ENCODE assay signal across 17 cellular contexts in genomic region chr6:134446901-134447300, GRCh38.
DNase-seq lines count a peak whose midpoint lies in the region; ATAC-seq and TF ChIP-seq lines count a peak whose summit lies in the region.
"Had no signal": no experiment of that assay in that cellular context is flagged by ENCODE, and none has a peak within 500 bp of the region (broad histone marks: within the 10 kb centered on the region; RNA-seq: fewer than 3 reads in every experiment).

No MANE protein-coding gene starts in this region.

- H3K4me2 ChIP-seq in GM23248 (ENCODE audit: unreplicated experiment) = peak overlapping the region; percentile 72
- H3K4me2 ChIP-seq in fibroblast of lung (ENCODE audit: extremely low read depth, insufficient read depth, low read length) = peak overlapping the region; percentile 13
- peak overlapping the region; percentile 48 for H3K4me2 ChIP-seq in parathyroid adenoma (ENCODE audit: low read length)

- H3K9me3 ChIP-seq in GM23248 (ENCODE audit: low read depth) (no peaks in the 10 kb centered on the region), fibroblast of lung (ENCODE audit: control insufficient read depth, insufficient read depth, low read depth, low read length) (no peaks in the 10 kb centered on the region), parathyroid adenoma (ENCODE audit: control insufficient read depth, low read length) (no peaks in the 10 kb centered on the region)
- H3K9me3 ChIP-seq: prostate gland, thoracic aorta had no signal

- ATAC-seq in HG03196 (IDR thresholded peaks at IDR 0.05; ENCODE audit: unreplicated experiment) = no peak
- no peak for ATAC-seq in left lobe of liver
- ATAC-seq: naive thymus-derived CD8-positive, alpha-beta T cell had no signal

- H3F3A ChIP-seq in GM23248 (ENCODE audit: insufficient read depth) = peaks cover 32% of the 10 kb centered on the region

- H3K36me3 ChIP-seq in GM23248 (ENCODE audit: low read depth) (no peaks in the 10 kb centered on the region), fibroblast of lung (ENCODE audit: control insufficient read depth, insufficient read depth, low read length) (no peaks in the 10 kb centered on the region), parathyroid adenoma (ENCODE audit: control insufficient read depth, insufficient read depth, low read length) (no peaks in the 10 kb centered on the region)
- H3K36me3 ChIP-seq: prostate gland, thoracic aorta had no signal

- H3K4me1 ChIP-seq in GM23248 (ENCODE audit: insufficient read depth) = peaks cover 36% of the 10 kb centered on the region
- H3K4me1 ChIP-seq in fibroblast of lung (ENCODE audit: control insufficient read depth, extremely low read depth, insufficient read depth, low read length) = peaks cover 15% of the 10 kb centered on the region
- peaks cover 32% of the 10 kb centered on the region for H3K4me1 ChIP-seq in parathyroid adenoma
- H3K4me1 ChIP-seq: prostate gland had no signal

- H3K4me3 ChIP-seq in GM23248 (peak overlapping the region; percentile 33), fibroblast of lung (replicated peaks in 1 of 4; ENCODE audit: control extremely low read depth in 1 of 4, insufficient read depth in 1 of 4, low read depth in 3 of 4, low read length in 4 of 4) (no peak overlapping the region), parathyroid adenoma (ENCODE audit: low read depth, low read length) (no peak overlapping the region)
- H3K4me3 ChIP-seq: prostate gland, thoracic aorta had no signal

- H3K9me2 ChIP-seq in GM23248 (ENCODE audit: insufficient read depth) = no peaks in the 10 kb centered on the region

- H3K9ac ChIP-seq in GM23248 (peak overlapping the region; percentile 67), fibroblast of lung (ENCODE audit: insufficient read depth, low read length) (no peak overlapping the region), parathyroid adenoma (no peak overlapping the region)

- 4 to 5% methylated on average over 3 of the region's 3 CpGs for WGBS in GM23248 (ENCODE audit: low coverage in 1 of 2, low lambda C conversion rate in 2 of 2, missing lambda C conversion rate in 2 of 2), 2 experiments

- DNase-seq in GM23248 (peak; percentile 81), fibroblast of lung (ENCODE audit: low read depth in 2 of 2) (peak; percentile 29 to 42), globus pallidus (ENCODE audit: low spot score) (no peak), left lobe of liver (ENCODE audit: low spot score) (no peak)
- DNase-seq in stimulated activated naive CD4-positive, alpha-beta T cell treated with Interleukin-2 at 50 U/mL for 16 hours (lab: John Stamatoyannopoulos, UW) = no peak
- DNase-seq: activated CD4-positive, alpha-beta T cell treated with anti-CD3 and anti-CD28 coated beads for 48 hours; activated effector memory CD4-positive, alpha-beta T cell treated with Interleukin-2 at 50 U/mL for 16 hours; cortex of kidney; naive thymus-derived CD8-positive, alpha-beta T cell; NCI-H187 treated with DMSO at 0.1 percent for 48 hours; RPMI8226; stimulated activated CD4-positive, alpha-beta T cell treated with anti-CD3 and anti-CD28 coated beads, Interleukin-4, amount 100 ng/mL, for 4 hours had no signal

- H3K27ac ChIP-seq in GM23248 = peak overlapping the region; percentile 92
- peak overlapping the region; percentile 82 for H3K27ac ChIP-seq in angular gyrus (ENCODE audit: low read depth, low read length)
- peak overlapping the region; percentile 88 for H3K27ac ChIP-seq in fibroblast of lung (ENCODE audit: insufficient read depth, low read length)
- H3K27ac ChIP-seq in parathyroid adenoma = peak overlapping the region; percentile 60
- H3K27ac ChIP-seq: prostate gland had no signal

- H2AFZ ChIP-seq in GM23248 = peak overlapping the region; percentile 11; the same call in 1 of the 2 replicates
- H2AFZ ChIP-seq in fibroblast of lung (ENCODE audit: low read length) = no peak overlapping the region
- no peak overlapping the region for H2AFZ ChIP-seq in parathyroid adenoma

- H4K20me1 ChIP-seq in GM23248 (ENCODE audit: insufficient read depth) (no peaks in the 10 kb centered on the region), fibroblast of lung (ENCODE audit: control insufficient read depth, extremely low read depth, insufficient read depth, low read length) (no peaks in the 10 kb centered on the region)

- in situ Hi-C loops in GM23248 (cut with MboI) = loop anchor here (25.0 kb wide), 1 partner anchor 365 kb away; no protein-coding TSS in a partner anchor

- H3K27me3 ChIP-seq in GM23248 (replicated peaks; ENCODE audit: insufficient read depth) (no peaks in the 10 kb centered on the region), fibroblast of lung (ENCODE audit: control insufficient read depth, insufficient read depth, low read length) (no peaks in the 10 kb centered on the region), parathyroid adenoma (ENCODE audit: control insufficient read depth, insufficient read depth, low read length) (no peaks in the 10 kb centered on the region)

- no peaks in the 10 kb centered on the region for H3K79me2 ChIP-seq in GM23248 (ENCODE audit: insufficient read depth)
- H3K79me2 ChIP-seq in fibroblast of lung (ENCODE audit: control insufficient read depth, insufficient read depth, low read length) = no peaks in the 10 kb centered on the region
- H3K79me2 ChIP-seq in parathyroid adenoma = no peaks in the 10 kb centered on the region

- TF ChIP-seq CTCF in fibroblast of lung (conservative IDR thresholded peaks at IDR 0.05 in 1 of 2, IDR thresholded peaks at IDR 0.05 in 1 of 2; ENCODE audit: low read depth in 1 of 2, low read length in 2 of 2) (no peak), parathyroid adenoma (IDR thresholded peaks at IDR 0.05) (no peak)

Comparison
In these comparisons a context has a peak if more than half of its experiments do, and no peak if none do; other contexts are left out.
1. DNase-seq: peak in GM23248 (single experiment) and fibroblast of lung (2 of 2); none in globus pallidus (single experiment), stimulated activated naive CD4-positive, alpha-beta T cell treated with Interleukin-2 at 50 U/mL for 16 hours (single experiment) and left lobe of liver (single experiment).
2. H3K4me2 ChIP-seq: peak in every context shown above with its lines; median percentile 72 in GM23248; 48 in parathyroid adenoma; 13 in fibroblast of lung.
3. Peak in every context shown above with its lines, with median percentiles within 50 percentile points of each other: H3K27ac ChIP-seq.